Comparison of ENCODE assay signal across 8 cellular contexts in the genomic region with DNA sequence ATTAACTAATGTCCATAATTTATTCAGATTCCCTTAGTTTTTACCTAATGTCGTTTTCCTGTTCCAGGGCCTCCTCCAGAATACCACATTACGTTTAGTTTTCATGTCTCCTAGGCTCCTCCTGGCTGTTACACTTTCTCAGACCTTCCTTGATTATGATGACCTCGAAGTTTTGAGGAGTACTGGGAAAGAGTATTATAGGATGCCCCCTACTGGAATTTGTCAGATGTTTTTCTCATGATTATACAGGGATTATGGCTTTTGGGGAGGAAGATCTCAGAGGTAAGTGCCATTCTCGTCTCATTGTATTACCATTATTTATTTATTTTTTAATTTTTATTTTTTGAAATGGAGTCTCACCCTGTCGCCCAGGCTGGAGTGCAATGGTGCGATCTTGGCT. TPM values are rescaled to one million over a fixed set of nuclear protein-coding genes. Genes with fewer than 3 reads are reported as not detected.
DNase-seq lines count a peak whose midpoint lies in the region; ATAC-seq, FAIRE-seq and TF ChIP-seq lines count a peak whose summit lies in the region.

No MANE protein-coding gene starts in this region.

- H3K27ac Mint-ChIP-seq in endodermal cell: no peak overlapping the region
- H3K27ac Mint-ChIP-seq in naive thymus-derived CD4-positive, alpha-beta T cell: no peak overlapping the region

- TF ChIP-seq POLR2A in GM12892 (IDR thresholded peaks at IDR 0.05; ENCODE audit: low read depth, low read length): no peak

- H3K9me3 ChIP-seq in endodermal cell (ENCODE audit: control insufficient read depth, low read length): no peaks in the 10 kb centered on the region
- H3K9me3 ChIP-seq in naive thymus-derived CD4-positive, alpha-beta T cell (ENCODE audit: control insufficient read depth in 2 of 3, low read length in 3 of 3): no peaks in the 10 kb centered on the region

- no peak overlapping the region for H3K4me3 Mint-ChIP-seq in endodermal cell
- H3K4me3 Mint-ChIP-seq in naive thymus-derived CD4-positive, alpha-beta T cell: no peak overlapping the region

- peaks cover 8% of the 10 kb centered on the region for H3K9me3 Mint-ChIP-seq in endodermal cell
- no peaks in the 10 kb centered on the region for H3K9me3 Mint-ChIP-seq in naive thymus-derived CD4-positive, alpha-beta T cell

- no peak for FAIRE-seq in GM12892 (lab: Jason Lieb, UNC)

- no peaks in the 10 kb centered on the region for H3K27me3 Mint-ChIP-seq in endodermal cell (ENCODE audit: insufficient read depth)
- H3K27me3 Mint-ChIP-seq in naive thymus-derived CD4-positive, alpha-beta T cell: peaks cover 0 to 5% (median 0%) of the 10 kb centered on the region in 5 donors

- POLR2A ChIA-PET in naive thymus-derived CD4-positive, alpha-beta T cell (lab: Charles Lee): no interaction called here

- H3K4me1 ChIP-seq in endodermal cell (ENCODE audit: control insufficient read depth, insufficient read depth, low read length): no peaks in the 10 kb centered on the region
- no peaks in the 10 kb centered on the region for H3K4me1 ChIP-seq in naive thymus-derived CD4-positive, alpha-beta T cell (ENCODE audit: control insufficient read depth in 2 of 2, insufficient read depth in 2 of 2, low read length in 2 of 2)

- 40 to 75% methylated on average over 1 to 5 of the region's 6 CpGs for WGBS in endodermal cell (ENCODE audit: insufficient coverage in 1 of 2, insufficient read length in 1 of 2), 2 experiments

- H3K36me3 ChIP-seq in endodermal cell (ENCODE audit: control insufficient read depth, insufficient read depth, low read length): no peaks in the 10 kb centered on the region
- no peaks in the 10 kb centered on the region for H3K36me3 ChIP-seq in naive thymus-derived CD4-positive, alpha-beta T cell (ENCODE audit: control insufficient read depth in 2 of 3, insufficient read depth in 3 of 3, low read length in 3 of 3)

- TF ChIP-seq CTCF in endodermal cell (conservative IDR thresholded peaks at IDR 0.05): peak; percentile 89

- no peaks in the 10 kb centered on the region for H3K4me1 Mint-ChIP-seq in endodermal cell
- peaks cover 0 to 19% (median 15%) of the 10 kb centered on the region in 7 donors for H3K4me1 Mint-ChIP-seq in naive thymus-derived CD4-positive, alpha-beta T cell

- CTCF ChIA-PET in naive thymus-derived CD4-positive, alpha-beta T cell (lab: Charles Lee): interaction anchor here (1.2 to 1.3 kb wide), 2 partner anchors 9 to 170 kb away, joined by 4 read pairs; a partner anchor contains a TSS

- H3K36me3 Mint-ChIP-seq in endodermal cell (ENCODE audit: low read depth): no peaks in the 10 kb centered on the region
- no peaks in the 10 kb centered on the region for H3K36me3 Mint-ChIP-seq in naive thymus-derived CD4-positive, alpha-beta T cell

- H3K27ac ChIP-seq in endodermal cell (ENCODE audit: low read depth, low read length): no peak overlapping the region
- no peak overlapping the region for H3K27ac ChIP-seq in naive thymus-derived CD4-positive, alpha-beta T cell (ENCODE audit: low read depth, low read length)

- H3K9ac ChIP-seq in endodermal cell (ENCODE audit: extremely low read depth, low read length, poor library complexity, severe bottlenecking): no peak overlapping the region

- peak; percentile 40 for ATAC-seq in naive thymus-derived CD4-positive, alpha-beta T cell

- H3K4me3 ChIP-seq in endodermal cell (ENCODE audit: low read length): no peak overlapping the region
- H3K4me3 ChIP-seq in naive thymus-derived CD4-positive, alpha-beta T cell (ENCODE audit: low read length): no peak overlapping the region

- DNase-seq in NCI-H1417 (lab: John Stamatoyannopoulos, UW): peak in 2 of 3 experiments; percentile 10 to 31
- DNase-seq in NCI-H1417 treated with DMSO at 0.1 percent for 48 hours (lab: John Stamatoyannopoulos, UW): no peak
- peak; percentile 9 for DNase-seq in NCI-H774 (lab: John Stamatoyannopoulos, UW)
- no peak for DNase-seq in endodermal cell
- peak in 4 of 9 donors; percentile 5 to 12 (median 11) for DNase-seq in naive thymus-derived CD4-positive, alpha-beta T cell
- no peak for DNase-seq in GM12892 (ENCODE audit: insufficient read length)
- no peak for DNase-seq in stimulated activated CD4-positive, alpha-beta T cell treated with anti-CD3 and anti-CD28 coated beads, Interleukin-4, amount 100 ng/mL, for 24 hours
- no peak for DNase-seq in NCI-H2227 (lab: John Stamatoyannopoulos, UW; ENCODE audit: unreplicated experiment)

- no peaks in the 10 kb centered on the region for H3K27me3 ChIP-seq in endodermal cell (ENCODE audit: control insufficient read depth, insufficient read depth, low read length, poor library complexity, severe bottlenecking)
- no peaks in the 10 kb centered on the region for H3K27me3 ChIP-seq in naive thymus-derived CD4-positive, alpha-beta T cell (ENCODE audit: control insufficient read depth in 2 of 2, insufficient read depth in 2 of 2, low read length in 2 of 2)

- intact Hi-C loops in naive thymus-derived CD4-positive, alpha-beta T cell (cut with micrococcal nuclease): loop anchor here in 1 of 2 donors (1.0 to 2.0 kb wide), 4 partner anchors 24 to 174 kb away; a partner anchor contains a TSS

RNA-seq across cellular contexts. Expression of a gene that starts 17.7 kb away (rescaled TPM):
- 10 to 100 TPM; 13.4 to 14.3 TPM for total RNA-seq in endodermal cell
- 4.9 TPM for polyA plus RNA-seq in endodermal cell (2013, experiment 1 of 2)
- 4.2 TPM for polyA plus RNA-seq in endodermal cell (2013, experiment 2 of 2)
- 1 to 10 TPM; 2.0 to 3.9 (median 3.0) TPM for total RNA-seq in naive thymus-derived CD4-positive, alpha-beta T cell
- not detected for polyA plus RNA-seq in naive thymus-derived CD4-positive, alpha-beta T cell
- polyA plus RNA-seq in GM12892 (2012; ENCODE audit: missing spikeins): 1.00 TPM

RNA-seq across cellular contexts. Expression of a gene that starts 24.6 kb away (rescaled TPM):
- total RNA-seq in endodermal cell: 10 to 100 TPM; 33.6 to 86.7 TPM
- 32.5 TPM for polyA plus RNA-seq in endodermal cell (2013, experiment 1 of 2)
- 31.8 TPM for polyA plus RNA-seq in endodermal cell (2013, experiment 2 of 2)
- total RNA-seq in naive thymus-derived CD4-positive, alpha-beta T cell: 10 to 100 TPM; 16.7 to 37.9 (median 27.1) TPM
- polyA plus RNA-seq in naive thymus-derived CD4-positive, alpha-beta T cell: 10 to 100 TPM; 20.5 to 28.4 TPM
- polyA plus RNA-seq in GM12892 (2012; ENCODE audit: missing spikeins): 16.2 TPM

RNA-seq across cellular contexts. Expression of a gene that starts 49.4 kb away (rescaled TPM):
- total RNA-seq in endodermal cell: 1 to 10 TPM; 3.9 TPM
- 5.4 TPM for polyA plus RNA-seq in endodermal cell (2013, experiment 1 of 2)
- polyA plus RNA-seq in endodermal cell (2013, experiment 2 of 2): 3.4 TPM
- total RNA-seq in naive thymus-derived CD4-positive, alpha-beta T cell: 1 to 10 TPM; 1.6 to 7.2 (median 4.8) TPM
- polyA plus RNA-seq in naive thymus-derived CD4-positive, alpha-beta T cell: 1 to 10 TPM; 1.0 to 2.9 TPM
- 1.9 TPM for polyA plus RNA-seq in GM12892 (2012; ENCODE audit: missing spikeins)

Comparison
In these comparisons a context has a peak if more than half of its experiments do, and no peak if none do; other contexts are left out.
1. DNase-seq: peak in NCI-H1417 (2 of 3) and NCI-H774 (single experiment); none in NCI-H1417 treated with DMSO at 0.1 percent for 48 hours (single experiment), endodermal cell (single experiment), GM12892 (single experiment), stimulated activated CD4-positive, alpha-beta T cell treated with anti-CD3 and anti-CD28 coated beads, Interleukin-4, amount 100 ng/mL, for 24 hours (single experiment) and NCI-H2227 (single experiment).